ENCODE assay signal across 1 cellular context in the genomic region with DNA sequence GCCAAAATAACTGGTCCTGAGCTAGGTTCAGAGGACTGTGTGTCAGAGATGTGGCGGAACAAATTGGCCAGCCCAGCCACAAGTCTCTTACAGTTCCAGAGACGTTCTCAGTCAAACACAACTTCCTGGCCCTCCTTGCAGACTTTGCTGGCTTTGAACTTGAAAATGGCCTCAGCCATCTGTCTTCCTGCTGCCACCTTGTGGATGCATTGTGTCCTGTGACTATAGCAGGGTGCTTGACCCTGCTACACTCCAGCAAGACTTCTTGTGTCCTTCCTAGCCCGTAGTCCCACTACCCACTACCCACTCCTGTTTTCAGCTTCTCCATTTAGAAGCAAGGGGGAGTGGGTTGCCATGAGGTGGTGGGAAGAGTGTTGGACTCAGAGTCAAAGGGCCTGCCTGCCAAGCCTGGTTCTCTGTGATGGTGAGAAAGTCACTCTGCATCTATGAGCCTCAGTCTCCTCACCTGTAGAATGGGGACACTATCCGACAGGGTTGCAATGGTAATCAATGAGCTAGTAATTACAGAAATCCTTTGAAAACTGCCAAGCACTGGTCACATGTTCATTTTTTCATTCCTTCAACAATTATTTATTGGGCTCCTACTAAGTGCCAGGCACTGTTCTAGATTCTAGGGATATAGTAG.
TF ChIP-seq lines count a peak whose summit lies in the region.

No MANE protein-coding gene starts in this region.

TF ChIP-seq in IMR-90, 13 proteins besides CTCF, POLR2A, EP300 and RAD21 (continued from another document):
- TF ChIP-seq NFE2L2 (IDR thresholded peaks at IDR 0.05; ENCODE audit: low read depth, low read length) (no peak), RCOR1 (IDR thresholded peaks at IDR 0.05; ENCODE audit: insufficient replicate concordance, low read length) (no peak), RFX5 (IDR thresholded peaks at IDR 0.05; ENCODE audit: low read depth, low read length) (no peak), SMC3 (IDR thresholded peaks at IDR 0.05; ENCODE audit: low read depth, low read length) (no peak), FOS (IDR thresholded peaks at IDR 0.05; ENCODE audit: low read depth, low read length) (no peak), MXI1 (IDR thresholded peaks at IDR 0.05; ENCODE audit: borderline replicate concordance, low read depth, low read length) (no peak), MAFK (IDR thresholded peaks at IDR 0.05; ENCODE audit: low read depth, low read length) (no peak), CHD1 (IDR thresholded peaks at IDR 0.05; ENCODE audit: low read depth, low read length) (no peak)
- TF ChIP-seq, protein P1, sequence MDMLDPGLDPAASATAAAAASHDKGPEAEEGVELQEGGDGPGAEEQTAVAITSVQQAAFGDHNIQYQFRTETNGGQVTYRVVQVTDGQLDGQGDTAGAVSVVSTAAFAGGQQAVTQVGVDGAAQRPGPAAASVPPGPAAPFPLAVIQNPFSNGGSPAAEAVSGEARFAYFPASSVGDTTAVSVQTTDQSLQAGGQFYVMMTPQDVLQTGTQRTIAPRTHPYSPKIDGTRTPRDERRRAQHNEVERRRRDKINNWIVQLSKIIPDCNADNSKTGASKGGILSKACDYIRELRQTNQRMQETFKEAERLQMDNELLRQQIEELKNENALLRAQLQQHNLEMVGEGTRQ (IDR thresholded peaks at IDR 0.05; ENCODE audit: low read depth, low read length) = no peak
